In genomic region chr16:8696880-8697279, GRCh38 we compare ENCODE assay signal across 25 cellular contexts.
"Had no signal": no experiment of that assay in that cellular context is flagged by ENCODE, and none has a peak within 500 bp of the region (broad histone marks: within the 10 kb centered on the region; RNA-seq: fewer than 3 reads in every experiment).

No MANE protein-coding gene starts in this region.

- DNase-seq: activated B cell treated with CpG ODN at 0.5 μM for 24 hours; activated CD4-positive, alpha-beta T cell treated with anti-CD3 and anti-CD28 coated beads for 1 hour; activated CD4-positive, alpha-beta T cell treated with anti-CD3 and anti-CD28 coated beads, Interleukin-2, amount 10 ng/mL, durations not matched to agents 24 days and 14 days; activated CD4-positive, alpha-beta T cell treated with anti-CD3 and anti-CD28 coated beads, Interleukin-2, amount 50 U/mL, for 48 hours; activated CD8-positive, alpha-beta memory T cell treated with anti-CD3 and anti-CD28 coated beads, Interleukin-2, amount 10 ng/mL, durations not matched to agents 7 days and 5 days; activated gamma-delta T cell; activated naive CD4-positive, alpha-beta T cell treated with anti-CD3 and anti-CD28 coated beads for 36 hours; activated naive CD8-positive, alpha-beta T cell treated with anti-CD3 and anti-CD28 coated beads for 36 hours; activated T-cell treated with anti-CD3 and anti-CD28 coated beads, Interleukin-2, amount 50 U/mL, for 4 hours; adrenal gland; anterior cingulate cortex; MG63; NCI-H1105; NCI-H1436; NCI-H1694 treated with DMSO at 0.1 percent for 48 hours; NCI-H2029 treated with DMSO at 0.1 percent for 48 hours; NCI-H510A treated with DMSO at 0.1 percent for 48 hours; NCI-H69; PC-3; SIG-M5; T-helper 2 cell; T1000 had no signal

- H3K36me3 ChIP-seq: adrenal gland, breast epithelium, MG63 had no signal

- H3K27ac Mint-ChIP-seq: activated B cell treated with CpG ODN at 0.5 μM for 24 hours; activated CD4-positive, alpha-beta T cell treated with anti-CD3 and anti-CD28 coated beads, Interleukin-2, amount 10 ng/mL, durations not matched to agents 24 days and 14 days; activated CD8-positive, alpha-beta memory T cell treated with anti-CD3 and anti-CD28 coated beads, Interleukin-2, amount 10 ng/mL, durations not matched to agents 7 days and 5 days; activated naive CD4-positive, alpha-beta T cell treated with anti-CD3 and anti-CD28 coated beads for 36 hours; activated naive CD8-positive, alpha-beta T cell treated with anti-CD3 and anti-CD28 coated beads for 36 hours; activated T-helper 17 cell treated with anti-CD3 and anti-CD28 coated beads, Interleukin-2, amount 50 U/mL, for 72 hours had no signal

- H3K4me1 ChIP-seq: adrenal gland, breast epithelium had no signal

- ATAC-seq: activated CD8-positive, alpha-beta memory T cell treated with anti-CD3 and anti-CD28 coated beads, Interleukin-2, amount 10 ng/mL, durations not matched to agents 7 days and 5 days; activated T-cell treated with anti-CD3 and anti-CD28 coated beads, Interleukin-2, amount 50 U/mL, for 4 hours; activated T-helper 17 cell treated with anti-CD3 and anti-CD28 coated beads, Interleukin-2, amount 50 U/mL, for 72 hours; PC-3 had no signal

- H3K27me3 Mint-ChIP-seq: activated B cell treated with CpG ODN at 0.5 μM for 24 hours; activated CD4-positive, alpha-beta T cell treated with anti-CD3 and anti-CD28 coated beads, Interleukin-2, amount 10 ng/mL, durations not matched to agents 24 days and 14 days; activated CD8-positive, alpha-beta memory T cell treated with anti-CD3 and anti-CD28 coated beads, Interleukin-2, amount 10 ng/mL, durations not matched to agents 7 days and 5 days; activated naive CD8-positive, alpha-beta T cell treated with anti-CD3 and anti-CD28 coated beads for 36 hours; activated T-helper 17 cell treated with anti-CD3 and anti-CD28 coated beads, Interleukin-2, amount 50 U/mL, for 72 hours; central memory CD8-positive, alpha-beta T cell had no signal

- H3K4me3 ChIP-seq: adrenal gland, breast epithelium, MG63 had no signal

- H3K27ac ChIP-seq: adrenal gland, breast epithelium had no signal

- H3K36me3 Mint-ChIP-seq: activated CD8-positive, alpha-beta memory T cell treated with anti-CD3 and anti-CD28 coated beads, Interleukin-2, amount 10 ng/mL, durations not matched to agents 7 days and 5 days had no signal

- H3K4me1 Mint-ChIP-seq: activated B cell treated with CpG ODN at 0.5 μM for 24 hours; activated CD4-positive, alpha-beta T cell treated with anti-CD3 and anti-CD28 coated beads, Interleukin-2, amount 10 ng/mL, durations not matched to agents 24 days and 14 days; activated CD8-positive, alpha-beta memory T cell treated with anti-CD3 and anti-CD28 coated beads, Interleukin-2, amount 10 ng/mL, durations not matched to agents 7 days and 5 days; activated naive CD8-positive, alpha-beta T cell treated with anti-CD3 and anti-CD28 coated beads for 36 hours; activated T-helper 17 cell treated with anti-CD3 and anti-CD28 coated beads, Interleukin-2, amount 50 U/mL, for 72 hours; central memory CD8-positive, alpha-beta T cell had no signal

- H3K9me3 ChIP-seq: adrenal gland, breast epithelium, MG63 had no signal

- H3K4me3 Mint-ChIP-seq: activated B cell treated with CpG ODN at 0.5 μM for 24 hours; activated CD4-positive, alpha-beta T cell treated with anti-CD3 and anti-CD28 coated beads, Interleukin-2, amount 10 ng/mL, durations not matched to agents 24 days and 14 days; activated CD8-positive, alpha-beta memory T cell treated with anti-CD3 and anti-CD28 coated beads, Interleukin-2, amount 10 ng/mL, durations not matched to agents 7 days and 5 days; activated naive CD4-positive, alpha-beta T cell treated with anti-CD3 and anti-CD28 coated beads for 36 hours; activated naive CD8-positive, alpha-beta T cell treated with anti-CD3 and anti-CD28 coated beads for 36 hours; activated T-cell treated with anti-CD3 and anti-CD28 coated beads, Interleukin-2, amount 50 U/mL, for 4 hours; activated T-helper 17 cell treated with anti-CD3 and anti-CD28 coated beads, Interleukin-2, amount 50 U/mL, for 72 hours; central memory CD8-positive, alpha-beta T cell had no signal

- H3K9me3 Mint-ChIP-seq: activated B cell treated with CpG ODN at 0.5 μM for 24 hours; activated CD4-positive, alpha-beta T cell treated with anti-CD3 and anti-CD28 coated beads, Interleukin-2, amount 10 ng/mL, durations not matched to agents 24 days and 14 days; activated naive CD4-positive, alpha-beta T cell treated with anti-CD3 and anti-CD28 coated beads for 36 hours; activated naive CD8-positive, alpha-beta T cell treated with anti-CD3 and anti-CD28 coated beads for 36 hours; activated T-cell treated with anti-CD3 and anti-CD28 coated beads, Interleukin-2, amount 50 U/mL, for 4 hours; activated T-helper 17 cell treated with anti-CD3 and anti-CD28 coated beads, Interleukin-2, amount 50 U/mL, for 72 hours; central memory CD8-positive, alpha-beta T cell had no signal

- H3K27me3 ChIP-seq: adrenal gland, breast epithelium had no signal
